ENCODE assay signal across 19 cellular contexts in the genomic region with DNA sequence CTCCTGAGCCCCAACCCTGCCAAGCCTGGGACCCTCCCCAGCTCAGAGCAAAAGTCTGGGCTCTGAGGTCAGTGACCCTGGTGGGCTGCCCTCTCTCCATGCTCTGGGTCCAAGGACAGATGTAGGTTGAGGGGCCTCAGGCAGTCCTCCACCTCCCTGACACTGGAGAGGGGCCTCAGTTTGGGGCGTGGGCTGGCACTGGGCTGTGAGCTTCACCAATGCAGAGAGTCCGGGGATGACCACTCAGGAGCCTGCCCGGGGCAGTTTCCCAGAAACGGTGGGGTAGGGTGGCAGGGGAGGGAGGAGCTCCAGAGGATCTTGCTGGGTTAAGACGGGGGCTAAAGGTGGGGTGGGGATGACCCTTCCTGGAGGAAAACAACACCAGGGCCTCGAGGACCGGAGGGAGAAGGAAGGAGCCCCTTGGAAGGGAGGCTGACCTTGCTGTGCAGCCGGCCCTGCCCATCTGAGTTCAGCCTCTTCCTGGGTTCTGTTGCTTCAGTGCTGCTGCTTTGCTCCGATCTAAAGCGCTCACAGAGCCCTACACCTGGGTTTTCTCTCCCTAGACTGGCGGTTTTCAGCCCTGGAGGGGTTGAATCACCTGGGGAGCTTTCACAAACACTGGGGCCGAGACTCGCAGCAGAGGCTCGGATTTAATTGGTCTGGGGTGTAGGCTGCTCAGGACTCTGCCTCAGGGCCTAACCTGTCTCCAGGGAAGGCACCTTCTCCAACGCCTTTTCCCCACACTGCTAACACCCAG. TPM values are rescaled to one million over a fixed set of nuclear protein-coding genes. Genes with fewer than 3 reads are reported as not detected.
DNase-seq lines count a peak whose midpoint lies in the region; ATAC-seq, FAIRE-seq and TF ChIP-seq lines count a peak whose summit lies in the region.
"Had no signal": no experiment of that assay in that cellular context is flagged by ENCODE, and none has a peak within 500 bp of the region (broad histone marks: within the 10 kb centered on the region; RNA-seq: fewer than 3 reads in every experiment).

No MANE protein-coding gene starts in this region.

- H3K4me3 ChIP-seq in HCT116 (replicated peaks in 1 of 2; ENCODE audit: low read depth in 1 of 2, low read length in 2 of 2): no peak overlapping the region
- no peak overlapping the region for H3K4me3 ChIP-seq in H1 (ENCODE audit: extremely low read depth in 1 of 4, insufficient read depth in 2 of 4, low read depth in 3 of 4, low read length in 4 of 4)
- H3K4me3 ChIP-seq: SJCRH30, testis had no signal

- no peaks in the 10 kb centered on the region for H3K79me2 ChIP-seq in HCT116 (ENCODE audit: insufficient read depth, low read length)
- no peaks in the 10 kb centered on the region for H3K79me2 ChIP-seq in H1 (ENCODE audit: control insufficient read depth in 1 of 2, insufficient read depth in 2 of 2, low read length in 2 of 2)

- no peak overlapping the region for H3K14ac ChIP-seq in H1 (ENCODE audit: insufficient read length)

- no peak for DNase-seq in HCT116 (ENCODE audit: low read depth, low spot score)
- DNase-seq in NCI-H69 (lab: John Stamatoyannopoulos, UW): peak; percentile 97
- no peak for DNase-seq in H1 (ENCODE audit: low read depth in 1 of 2, low spot score in 2 of 2)
- peak; percentile 78 for DNase-seq in posterior vena cava (ENCODE audit: low spot score)
- DNase-seq in activated gamma-delta T cell treated with Interleukin-2 at 50 U/mL for 16 hours: no peak
- no peak for DNase-seq in H4 (ENCODE audit: low spot score)
- no peak for DNase-seq in NK-92 treated with Interleukin-12 subunit alpha and Interleukin-12 subunit beta, amount 100 ng/mL, for 24 hours (lab: John Stamatoyannopoulos, UW)
- DNase-seq: activated CD4-positive, CD25-positive, alpha-beta regulatory T cell; activated CD8-positive, alpha-beta memory T cell treated with anti-CD3 and anti-CD28 coated beads for 24 hours; DMS 273 treated with DMSO at 0.1 percent for 48 hours; effector CD8-positive, alpha-beta T cell; H7; hippocampal formation; Kasumi-1; NCI-H345; SJCRH30; stimulated activated CD4-positive, alpha-beta T cell treated with anti-CD3 and anti-CD28 coated beads, Interleukin-2, amount 100 ng/mL, for 24 hours; testis had no signal

- H2BK20ac ChIP-seq in H1 (ENCODE audit: low read length): 0 out of 2 replicates have a peak overlapping the region, but pooled peaks have one; percentile 32

- no peak overlapping the region for H3K23ac ChIP-seq in H1 (ENCODE audit: insufficient read length)

- H3K4me1 ChIP-seq in HCT116 (ENCODE audit: control insufficient read depth in 1 of 2, insufficient read depth in 2 of 2, low read length in 2 of 2): peaks cover 16 to 51% of the 10 kb centered on the region in 2 experiments
- H3K4me1 ChIP-seq in H1 (replicated peaks in 1 of 4; ENCODE audit: control insufficient read depth in 3 of 4, insufficient read depth in 4 of 4, low read length in 3 of 4): peaks cover 0 to 8% (median 0%) of the 10 kb centered on the region in 4 experiments; a peak in 2 of 7 replicates
- H3K4me1 ChIP-seq: SJCRH30 had no signal

- no peaks in the 10 kb centered on the region for H3K79me1 ChIP-seq in H1 (ENCODE audit: low read depth, low read length)

- intact Hi-C loops in HCT116 (cut with micrococcal nuclease): no loop called here
- intact Hi-C loops in posterior vena cava (cut with DNase I): loop anchor here in 1 of 2 donors (5.0 kb wide), 1 partner anchor 34 kb away; no protein-coding TSS in a partner anchor

- CTCF ChIA-PET in HCT116 (lab: Charles Lee): no interaction called here
- CTCF ChIA-PET in H1 (lab: Charles Lee; ENCODE audit: partially characterized antibody): interaction anchor here (0.7 to 1.4 kb wide), 4 partner anchors 9 to 39 kb away, joined by 3 read pairs; no protein-coding TSS in a partner anchor

- no peak overlapping the region for H3K56ac ChIP-seq in H1 (replicated peaks; ENCODE audit: insufficient read length, low read depth, low read length)

- RAD21 ChIA-PET in HCT116 (lab: Charles Lee; ENCODE audit: low non-redundant PET in 1 of 2, low total read pairs in 2 of 2, uncharacterized antibody in 2 of 2, unreplicated experiment in 2 of 2): no interaction called here

- H3K18ac ChIP-seq in H1 (ENCODE audit: extremely low read depth, low read length): peak overlapping the region; percentile 19; the same call in 1 of the 2 replicates

- H3K36me3 ChIP-seq in HCT116 (ENCODE audit: control insufficient read depth in 1 of 2, insufficient read depth in 2 of 2, low read length in 2 of 2): no peaks in the 10 kb centered on the region
- H3K36me3 ChIP-seq in H1 (ENCODE audit: control insufficient read depth in 2 of 4, insufficient read depth in 4 of 4, low read length in 3 of 4): no peaks in the 10 kb centered on the region
- H3K36me3 ChIP-seq: SJCRH30 had no signal

- H3K27me3 ChIP-seq in HCT116 (ENCODE audit: insufficient read depth, low read length) (no peaks in the 10 kb centered on the region; the same call in 1 of the 2 replicates), H1 (replicated peaks in 1 of 4; ENCODE audit: control insufficient read depth in 3 of 4, extremely low read depth in 1 of 4, insufficient read depth in 3 of 4, low read length in 3 of 4) (no peaks in the 10 kb centered on the region; a peak in 2 of 7 replicates)
- H3K27me3 ChIP-seq: SJCRH30, testis had no signal

- POLR2A ChIA-PET in HCT116 (lab: Charles Lee): no interaction called here
- POLR2A ChIA-PET in H1 (lab: Charles Lee; ENCODE audit: partially characterized antibody): interaction anchor here (0.7 to 1.2 kb wide), 5 partner anchors 9 to 50 kb away, joined by 3 to 4 read pairs (median 3); no protein-coding TSS in a partner anchor

- H4K91ac ChIP-seq in H1 (replicated peaks; ENCODE audit: insufficient read length, low read length): no peak overlapping the region

- peak overlapping the region; percentile 9; the same call in 1 of the 2 replicates for H4K8ac ChIP-seq in H1 (ENCODE audit: extremely low read depth, insufficient read depth, low read length)

- H3K9ac ChIP-seq in HCT116 (ENCODE audit: low read length) (peak overlapping the region; percentile 12; the same call in 1 of the 2 replicates), H1 (replicated peaks in 1 of 4; ENCODE audit: extremely low read depth in 1 of 4, low read depth in 3 of 4, low read length in 3 of 4) (no peak overlapping the region)

- no peak overlapping the region for H2BK120ac ChIP-seq in H1 (replicated peaks; ENCODE audit: low read depth, low read length)

- H2AK5ac ChIP-seq in H1 (ENCODE audit: low read depth, low read length): no peak overlapping the region

- no peak overlapping the region for H2BK5ac ChIP-seq in H1 (ENCODE audit: low read depth, low read length)

- peak overlapping the region; percentile 68; the same call in 1 of the 2 replicates for H2BK12ac ChIP-seq in H1 (ENCODE audit: low read depth, low read length)

- no peak overlapping the region for H3K4ac ChIP-seq in H1 (replicated peaks; ENCODE audit: insufficient read length, low read depth, low read length)

- WGBS in H1 (ENCODE audit: extremely low coverage in 1 of 2, insufficient coverage in 1 of 2, insufficient read length in 1 of 2, insufficient replicate concordance in 2 of 2, low coverage in 1 of 2, low lambda C conversion rate in 2 of 2, missing lambda C conversion rate in 1 of 2), 2 experiments: 80% methylated on average over 11 of the region's 15 CpGs; no CpG with 5 or more reads in 1 of the 2 experiments

- H3K9me2 ChIP-seq in HCT116 (ENCODE audit: insufficient read depth): no peaks in the 10 kb centered on the region

- no peaks in the 10 kb centered on the region for H4K20me1 ChIP-seq in HCT116 (ENCODE audit: insufficient read depth)
- H4K20me1 ChIP-seq in H1 (replicated peaks in 1 of 2; ENCODE audit: control insufficient read depth in 1 of 2, insufficient read depth in 2 of 2, low read length in 2 of 2): no peaks in the 10 kb centered on the region

- no peaks in the 10 kb centered on the region for H3K23me2 ChIP-seq in H1 (ENCODE audit: low read depth, low read length)

- H2AFZ ChIP-seq in HCT116 (ENCODE audit: low read depth, low read length, poor library complexity, severe bottlenecking): no peak overlapping the region
- H2AFZ ChIP-seq in H1 (ENCODE audit: low read length): peak overlapping the region; percentile 67

- no peak overlapping the region for H3K27ac ChIP-seq in HCT116 (ENCODE audit: low read depth, low read length)
- no peak overlapping the region for H3K27ac ChIP-seq in H1 (ENCODE audit: low read depth, low read length)
- H3K27ac ChIP-seq: SJCRH30 had no signal

- no peak for TF ChIP-seq EP300 in H1 (IDR thresholded peaks at IDR 0.05; ENCODE audit: borderline replicate concordance in 1 of 2, low read depth in 2 of 2, low read length in 2 of 2)

- no TSS peak for BruUV-seq in HCT116 (replicated peaks; lab: Mats Ljungman, UMichigan)

- no peak for TF ChIP-seq CTCF in HCT116 (IDR thresholded peaks at IDR 0.05 in 2 of 3, conservative IDR thresholded peaks at IDR 0.05 in 1 of 3; ENCODE audit: borderline replicate concordance in 1 of 3, insufficient read depth in 1 of 3, low read depth in 2 of 3, low read length in 2 of 3)
- TF ChIP-seq CTCF in H1 (IDR thresholded peaks at IDR 0.05; ENCODE audit: control extremely low read depth in 1 of 3, insufficient read depth in 1 of 3, low read depth in 1 of 3, low read length in 3 of 3): no peak

- FAIRE-seq in H1 (lab: Jason Lieb, UNC): no peak
- FAIRE-seq: GM18507 had no signal

- H2BK15ac ChIP-seq in H1 (ENCODE audit: low read length): peak overlapping the region; percentile 29; the same call in 1 of the 2 replicates

- no peak for ATAC-seq in HCT116

- no peak for TF ChIP-seq POLR2A in HCT116 (IDR thresholded peaks at IDR 0.05; ENCODE audit: borderline replicate concordance, extremely low read depth, insufficient read depth, insufficient read length)
- no peak for TF ChIP-seq POLR2A in H1 (IDR thresholded peaks at IDR 0.05; ENCODE audit: control extremely low read depth in 1 of 2, low read depth in 2 of 2, low read length in 2 of 2)

- H3K4me2 ChIP-seq in HCT116 (ENCODE audit: low read length): peak overlapping the region; percentile 68
- no peak overlapping the region for H3K4me2 ChIP-seq in H1 (ENCODE audit: insufficient read depth in 1 of 2, low read depth in 2 of 2, low read length in 2 of 2)

- TF ChIP-seq RAD21 in HCT116 (IDR thresholded peaks at IDR 0.05; ENCODE audit: low read depth) (no peak), H1 (IDR thresholded peaks at IDR 0.05 in 1 of 2, conservative IDR thresholded peaks at IDR 0.05 in 1 of 2; ENCODE audit: low read depth in 2 of 2, low read length in 2 of 2) (no peak)

- H4K5ac ChIP-seq in H1 (ENCODE audit: insufficient read length, low read depth, low read length): no peak overlapping the region

- H3K9me3 ChIP-seq in HCT116 (ENCODE audit: control insufficient read depth in 1 of 2, insufficient read depth in 1 of 2, low read depth in 1 of 2, low read length in 2 of 2): no peaks in the 10 kb centered on the region
- no peaks in the 10 kb centered on the region for H3K9me3 ChIP-seq in H1 (ENCODE audit: insufficient read depth in 2 of 2, low read depth in 1 of 2, low read length in 1 of 2)
- H3K9me3 ChIP-seq: SJCRH30, testis had no signal

RNA-seq across cellular contexts. Expression of a gene that starts 40.7 kb away (rescaled TPM):
- total RNA-seq in HCT116 (2021; ENCODE audit: unreplicated experiment) (7.2 TPM), posterior vena cava (10 to 100 TPM; 34.7 to 36.8 TPM)
- 3.6 and 4.2 TPM in 2 replicates for polyA plus RNA-seq in HCT116 (2012)
- total RNA-seq in H1 (2021; fragmentation: NEBNext Ultra II Directional; extraction: Animal tissue kit (Norgen Biotek cat#: 25700)): 13.8 and 15.5 TPM in 2 replicates
- polyA plus RNA-seq in H1 (2011; rRNA removed): 6.5 and 6.6 TPM in 2 replicates
- 6.1 TPM for polyA plus RNA-seq in H1 (2011; cell fraction: cytosol; rRNA removed)
- polyA plus RNA-seq in H1 (2011; cell fraction: nucleus; rRNA removed): 9.4 TPM
- polyA plus RNA-seq in H1 (2012, experiment 1 of 2): 3.7 to 4.5 TPM (median 4.3 TPM) in 4 replicates
- polyA plus RNA-seq in H1 (2012, experiment 2 of 2): 4.8 TPM
- 12.4 TPM for polyA plus RNA-seq in H1 (2013, experiment 1 of 2)
- polyA plus RNA-seq in H1 (2013, experiment 2 of 2): 12.0 TPM
- 10.3 and 13.5 TPM in 2 replicates for polyA minus RNA-seq in H1 (2011; rRNA and poly(A)+ RNA removed)
- 9.7 TPM for polyA minus RNA-seq in H1 (2011; cell fraction: cytosol; rRNA and poly(A)+ RNA removed)
- 9.4 TPM for polyA minus RNA-seq in H1 (2011; cell fraction: nucleus; rRNA and poly(A)+ RNA removed)
- total RNA-seq in H4 (2014; rRNA removed; shearing (Covaris generic)): 6.9 and 10.1 TPM in 2 replicates

Comparison
In these comparisons a context has a peak if more than half of its experiments do, and no peak if none do; other contexts are left out.
1. DNase-seq: peak in NCI-H69 (single experiment) and posterior vena cava (single experiment); none in HCT116 (single experiment), H1 (0 of 2), activated gamma-delta T cell treated with Interleukin-2 at 50 U/mL for 16 hours (single experiment), H4 (single experiment) and NK-92 treated with Interleukin-12 subunit alpha and Interleukin-12 subunit beta, amount 100 ng/mL, for 24 hours (single experiment).